8 cellular contexts compared by ENCODE assay signal in the genomic region with DNA sequence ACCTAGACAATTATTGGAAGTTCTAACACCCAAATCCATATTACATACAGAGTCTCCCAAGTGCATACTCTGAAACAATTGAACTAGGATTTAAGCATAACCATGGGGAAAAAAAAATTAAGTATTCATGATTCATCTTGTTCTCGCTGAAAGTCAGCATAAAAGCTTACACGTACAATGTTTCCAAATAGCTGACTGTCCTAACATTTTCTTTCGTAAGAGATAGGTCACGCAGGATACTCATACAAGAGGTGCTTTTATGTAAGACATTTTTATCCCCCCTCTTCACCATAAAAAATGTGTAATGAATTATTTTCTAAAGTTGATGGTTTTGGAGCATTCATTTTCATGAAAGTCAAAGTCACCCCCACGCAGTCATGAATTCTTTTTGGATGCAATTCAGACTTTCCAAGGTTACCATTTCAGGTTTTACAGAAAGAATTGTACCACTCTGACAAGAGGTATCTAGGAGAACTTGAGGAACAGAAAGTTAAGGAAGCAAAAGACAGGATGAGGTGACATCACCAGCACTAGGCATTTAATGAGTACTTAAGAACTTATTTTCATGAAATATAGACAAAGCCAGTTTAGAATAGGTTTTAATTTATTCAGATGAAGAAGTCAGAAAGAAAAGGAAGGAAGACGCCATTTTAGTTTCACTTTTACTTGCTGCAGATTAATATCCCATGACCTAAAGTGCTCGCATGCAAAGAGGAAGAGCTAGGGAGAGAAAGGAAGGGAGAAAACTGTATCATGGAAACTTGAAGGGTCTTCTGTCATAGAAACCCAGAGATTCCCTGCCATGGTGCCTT. TPM values are rescaled to one million over a fixed set of nuclear protein-coding genes. Genes with fewer than 3 reads are reported as not detected.
A peak's percentile ranks its signal among the peaks of the same experiment; 100 is the strongest.
DNase-seq lines count a peak whose midpoint lies in the region; ATAC-seq and TF ChIP-seq lines count a peak whose summit lies in the region.

No MANE protein-coding gene starts in this region.

- no peaks in the 10 kb centered on the region for H3K4me1 ChIP-seq in right cardiac atrium (ENCODE audit: control insufficient read depth, insufficient read depth, low read length)
- H3K4me1 ChIP-seq in testis = peaks cover 13% of the 10 kb centered on the region

- intact Hi-C loops in activated CD4-positive, alpha-beta memory T cell treated with anti-CD3 and anti-CD28 coated beads for 36 hours (cut with micrococcal nuclease) = no loop called here
- intact Hi-C loops in right cardiac atrium (cut with DNase I) = no loop called here
- intact Hi-C loops in testis (cut with DNase I; ENCODE audit: low total_unique reads) = no loop called here

- H3K9me3 ChIP-seq in right cardiac atrium (ENCODE audit: control insufficient read depth, low read length) = no peaks in the 10 kb centered on the region
- H3K9me3 ChIP-seq in testis = no peaks in the 10 kb centered on the region

- H3K27ac ChIP-seq in right cardiac atrium (ENCODE audit: low read length) (no peak overlapping the region), testis (peak overlapping the region; percentile 21 to 29)

- no peak overlapping the region for H3K27ac Mint-ChIP-seq in activated CD4-positive, alpha-beta memory T cell treated with anti-CD3 and anti-CD28 coated beads for 36 hours

- POLR2A ChIA-PET in activated CD4-positive, alpha-beta memory T cell treated with anti-CD3 and anti-CD28 coated beads for 36 hours (lab: Charles Lee) = no interaction called here

- peaks cover 7% of the 10 kb centered on the region for H3K9me3 Mint-ChIP-seq in activated CD4-positive, alpha-beta memory T cell treated with anti-CD3 and anti-CD28 coated beads for 36 hours

- H3K36me3 Mint-ChIP-seq in activated CD4-positive, alpha-beta memory T cell treated with anti-CD3 and anti-CD28 coated beads for 36 hours = no peaks in the 10 kb centered on the region

- H3K4me3 ChIP-seq in right cardiac atrium (ENCODE audit: low read length) = peak overlapping the region; percentile 46
- peak overlapping the region in 1 of 2 donors; percentile 27 for H3K4me3 ChIP-seq in testis

- CTCF ChIA-PET in activated CD4-positive, alpha-beta memory T cell treated with anti-CD3 and anti-CD28 coated beads for 36 hours (lab: Charles Lee) = no interaction called here

- peaks cover 8% of the 10 kb centered on the region for H3K4me1 Mint-ChIP-seq in activated CD4-positive, alpha-beta memory T cell treated with anti-CD3 and anti-CD28 coated beads for 36 hours (ENCODE audit: low read depth)

- 70% methylated on average over 7 of the region's 7 CpGs for WGBS in right cardiac atrium
- 32 to 35% methylated on average over 7 of the region's 7 CpGs for WGBS in testis, 2 donors

- H3K27me3 Mint-ChIP-seq in activated CD4-positive, alpha-beta memory T cell treated with anti-CD3 and anti-CD28 coated beads for 36 hours = no peaks in the 10 kb centered on the region

- H3K27me3 ChIP-seq in right cardiac atrium (ENCODE audit: control insufficient read depth, insufficient read depth) (no peaks in the 10 kb centered on the region), testis (no peaks in the 10 kb centered on the region)

- H3K4me3 Mint-ChIP-seq in activated CD4-positive, alpha-beta memory T cell treated with anti-CD3 and anti-CD28 coated beads for 36 hours = peak overlapping the region; percentile 42

- TF ChIP-seq CTCF in testis (IDR thresholded peaks at IDR 0.05) = no peak

- no peak for DNase-seq in activated CD4-positive, alpha-beta memory T cell treated with anti-CD3 and anti-CD28 coated beads for 36 hours
- DNase-seq in right cardiac atrium (no peak), testis (no peak), NCI-H187 (lab: John Stamatoyannopoulos, UW) (no peak), ecto neural progenitor cell (ENCODE audit: low spot score) (no peak)

- ATAC-seq in GM18858 (IDR thresholded peaks at IDR 0.05; ENCODE audit: unreplicated experiment) (peak; percentile 79), HG03196 (IDR thresholded peaks at IDR 0.05; ENCODE audit: unreplicated experiment) (peak; percentile 55), right cardiac atrium (peak in 1 of 2 donors; percentile 40)
- no peak for ATAC-seq in activated CD4-positive, CD25-positive, alpha-beta regulatory T cell treated with anti-CD3 and anti-CD28 coated beads, Interleukin-2, amount 50 U/mL, for 24 hours

- no peaks in the 10 kb centered on the region for H3K36me3 ChIP-seq in testis (ENCODE audit: low read depth, missing control alignments)

- no peak for TF ChIP-seq POLR2A in testis (IDR thresholded peaks at IDR 0.05)

RNA-seq across cellular contexts. Expression of gene TMEM26, which starts 55.8 kb away (rescaled TPM):
- not detected for total RNA-seq in activated CD4-positive, alpha-beta memory T cell treated with anti-CD3 and anti-CD28 coated beads for 36 hours
- total RNA-seq in right cardiac atrium = under 1 TPM in 3 of 4 donors, not detected in 1; 0.15 to 0.43 (median 0.19) TPM
- polyA plus RNA-seq in right cardiac atrium = 0.14 TPM
- 10 to 100 TPM; 13.0 to 14.9 TPM for total RNA-seq in testis
- polyA plus RNA-seq in testis (ENCODE audit: insufficient read depth, low read depth, low replicate concordance) = 13.6 TPM

Comparison
In these comparisons a context has a peak if more than half of its experiments do, and no peak if none do; other contexts are left out.
1. ATAC-seq: peak in GM18858 (single experiment) and HG03196 (single experiment); none in activated CD4-positive, CD25-positive, alpha-beta regulatory T cell treated with anti-CD3 and anti-CD28 coated beads, Interleukin-2, amount 50 U/mL, for 24 hours (0 of 2).
2. RNA of gene TMEM26, which starts 55.8 kb away (total RNA-seq): 13.0 to 14.9 TPM in testis; 0.15 to 0.43 TPM in right cardiac atrium and not detected in activated CD4-positive, alpha-beta memory T cell treated with anti-CD3 and anti-CD28 coated beads for 36 hours; every median in the first group is over 4 times any median in the second.